3 cellular contexts compared by ENCODE assay signal in genomic region chr1:155642559-155643180, GRCh38.
A peak's percentile ranks its signal among the peaks of the same experiment; 100 is the strongest.
TF ChIP-seq lines count a peak whose summit lies in the region.

No MANE protein-coding gene starts in this region.

TF ChIP-seq in A549, 52 proteins besides CTCF, POLR2A, EP300 and RAD21:
- peak in 1 of 2 experiments; percentile 52; a peak in 1 of 4 replicates for TF ChIP-seq CEBPB (IDR thresholded peaks at IDR 0.05)

TF ChIP-seq in HCT116, 20 proteins besides CTCF, POLR2A, EP300 and RAD21:
- peak; percentile 43; the same call in 1 of the 2 replicates for TF ChIP-seq CBX3 (IDR thresholded peaks at IDR 0.05; ENCODE audit: low read depth)

TF ChIP-seq in HepG2, 621 proteins besides CTCF, POLR2A, EP300 and RAD21:
- peak; percentile 98 for TF ChIP-seq ZNF33A (CRISPR knock-in tag; IDR thresholded peaks at IDR 0.05; ENCODE audit: borderline replicate concordance)
- TF ChIP-seq ZNF280D (CRISPR knock-in tag; IDR thresholded peaks at IDR 0.05): peak; percentile 79; the same call in 1 of the 2 replicates
- TF ChIP-seq TEAD3 (CRISPR knock-in tag; optimal IDR thresholded peaks at IDR 0.05; ENCODE audit: borderline replicate concordance): peak; percentile 52
- TF ChIP-seq HNF1A (IDR thresholded peaks at IDR 0.05; ENCODE audit: low read depth): peak; percentile 75
- TF ChIP-seq HNF1A (CRISPR knock-in tag; IDR thresholded peaks at IDR 0.05; ENCODE audit: borderline replicate concordance): peak; percentile 54; the same call in 1 of the 2 replicates
